1 cellular context compared by ENCODE assay signal in genomic region chr15:64371383-64371782, GRCh38. TPM values are rescaled to one million over a fixed set of nuclear protein-coding genes. Genes with fewer than 3 reads are reported as not detected.
"Had no signal": no experiment of that assay in that cellular context is flagged by ENCODE, and none has a peak within 500 bp of the region (broad histone marks: within the 10 kb centered on the region; RNA-seq: fewer than 3 reads in every experiment).

No MANE protein-coding gene starts in this region.

RNA-seq across cellular contexts. Expression of gene PCLAF, which starts 9.9 kb away (rescaled TPM):
- total RNA-seq: esophagus muscularis mucosa had no signal
